1 cellular context compared by ENCODE assay signal in genomic region chr7:151796091-151796870, GRCh38.
TF ChIP-seq lines count a peak whose summit lies in the region.

No MANE protein-coding gene starts in this region.

TF ChIP-seq in liver, 16 proteins besides CTCF, POLR2A, EP300 and RAD21 (continued from another document):
- TF ChIP-seq REST (IDR thresholded peaks at IDR 0.05) (no peak), TAF1 (conservative IDR thresholded peaks at IDR 0.05) (no peak), HNF4A (conservative IDR thresholded peaks at IDR 0.05) (no peak), RXRA (IDR thresholded peaks at IDR 0.05) (peak; percentile 24 to 33)
